Comparison of ENCODE assay signal across 7 cellular contexts in the genomic region with DNA sequence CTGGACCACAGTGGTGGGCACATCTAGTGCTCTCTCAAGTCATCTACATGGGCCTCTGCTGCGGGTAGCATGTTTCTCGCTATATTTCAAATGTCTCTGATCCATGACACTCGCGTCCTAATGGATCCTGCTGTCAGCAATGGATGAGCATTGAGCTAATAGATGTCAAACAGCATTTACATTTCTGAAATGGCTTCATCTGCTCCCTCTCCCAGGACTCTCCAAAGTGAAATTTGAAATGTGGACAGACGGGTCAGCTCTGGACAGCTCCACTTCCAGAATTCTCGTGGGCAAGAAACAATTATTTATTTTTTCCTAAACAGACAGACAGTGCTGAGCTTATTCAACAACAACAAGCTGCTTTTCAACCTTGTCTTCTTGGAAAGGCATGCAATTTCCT. TPM values are rescaled to one million over a fixed set of nuclear protein-coding genes. Genes with fewer than 3 reads are reported as not detected.
"Had no signal": no experiment of that assay in that cellular context is flagged by ENCODE, and none has a peak within 500 bp of the region (broad histone marks: within the 10 kb centered on the region; RNA-seq: fewer than 3 reads in every experiment).

No MANE protein-coding gene starts in this region.

- H3K9me3 ChIP-seq: HAP-1 had no signal

- H3K36me3 ChIP-seq: HAP-1 had no signal

- H3K9me3 Mint-ChIP-seq: HFFc6, IgD-negative memory B cell had no signal

- H2AFZ ChIP-seq: GM23248 had no signal

- DNase-seq: GM23248, GOT3, H7, HFFc6 had no signal

- H3K4me3 ChIP-seq: GM23248, HAP-1, K562 had no signal

- H3K36me3 Mint-ChIP-seq: IgD-negative memory B cell had no signal

- H3K4me1 ChIP-seq: HAP-1 had no signal

- H3K27ac Mint-ChIP-seq: HFFc6, IgD-negative memory B cell had no signal

- H3K4me1 Mint-ChIP-seq: IgD-negative memory B cell had no signal

- H3K4me3 Mint-ChIP-seq: HFFc6, IgD-negative memory B cell had no signal

- H3K27ac ChIP-seq: GM23248 had no signal

RNA-seq across cellular contexts. Expression of gene FSTL4, which starts 58.1 kb away (rescaled TPM):
- total RNA-seq: GM23248, HFFc6, K562 had no signal
